Comparison of ENCODE assay signal across 8 cellular contexts in the genomic region with DNA sequence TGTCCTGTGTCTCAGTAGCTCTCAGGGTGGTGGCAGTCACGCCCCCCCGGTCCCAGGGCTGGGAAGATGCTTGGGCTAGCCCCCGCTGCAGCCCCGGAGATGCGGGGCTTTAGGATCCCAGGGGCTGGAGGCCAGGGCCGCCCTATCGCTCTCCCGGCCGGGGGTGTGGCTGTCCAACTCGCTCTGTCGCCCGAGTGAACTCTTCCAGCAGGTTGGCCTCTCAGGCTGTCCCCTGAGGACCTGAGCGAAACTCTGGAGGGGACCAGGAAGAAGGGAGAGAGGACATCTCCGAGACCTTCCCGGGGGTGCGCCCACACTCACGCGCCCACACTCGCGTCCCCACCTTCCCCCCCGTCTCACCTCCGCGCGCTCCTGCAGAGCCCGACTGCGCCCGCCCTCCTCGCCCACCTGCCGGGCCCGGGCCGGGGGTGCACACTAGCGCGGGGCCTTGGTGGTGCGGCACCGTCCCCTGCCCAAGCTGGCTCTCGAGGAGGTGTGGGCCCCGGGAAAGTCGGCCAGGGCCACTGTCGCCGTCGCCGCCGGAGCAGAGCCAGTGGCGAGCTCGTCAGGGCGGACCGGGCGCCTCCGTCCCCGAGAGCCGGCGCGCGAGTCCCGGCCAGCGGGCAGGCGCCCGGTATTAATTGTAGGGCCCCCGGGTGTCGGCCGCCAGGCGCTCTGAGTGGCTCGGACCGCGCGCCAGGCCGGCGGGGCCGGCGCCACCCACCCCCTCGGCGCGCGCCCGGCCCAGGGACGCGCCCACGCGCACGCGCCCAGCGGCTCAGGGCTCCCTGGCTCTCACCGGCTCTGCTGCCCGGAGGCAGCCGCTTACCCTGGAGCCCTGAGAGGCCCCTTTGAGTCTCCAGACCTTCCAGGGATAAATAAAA.
DNase-seq lines count a peak whose midpoint lies in the region; ATAC-seq and TF ChIP-seq lines count a peak whose summit lies in the region.

No MANE protein-coding gene starts in this region.

- no peak for TF ChIP-seq CTCF in Loucy (conservative IDR thresholded peaks at IDR 0.05; ENCODE audit: low read length)
- no peak for TF ChIP-seq CTCF in epithelial cell of proximal tubule (conservative IDR thresholded peaks at IDR 0.05; ENCODE audit: low read depth, low read length)
- no peak for TF ChIP-seq CTCF in mucosa of descending colon (IDR thresholded peaks at IDR 0.05)

- H3K27me3 ChIP-seq in Loucy (ENCODE audit: insufficient read depth, low read length, poor library complexity, severe bottlenecking) (no peaks in the 10 kb centered on the region), thymus (ENCODE audit: control insufficient read depth, insufficient read depth) (peaks cover 20% of the 10 kb centered on the region)

- peaks cover 27% of the 10 kb centered on the region for H3K79me2 ChIP-seq in Loucy (ENCODE audit: insufficient read depth, low read length)

- H3K4me2 ChIP-seq in Loucy (ENCODE audit: low read depth, low read length, poor library complexity, severe bottlenecking), result peak overlapping the region; percentile 87

- peaks cover 8% of the 10 kb centered on the region for H3K4me1 Mint-ChIP-seq in activated CD8-positive, alpha-beta memory T cell treated with anti-CD3 and anti-CD28 coated beads, Interleukin-2, amount 10 ng/mL, durations not matched to agents 7 days and 5 days

- under 1% methylated on average over 85 of the region's 85 CpGs for WGBS in thymus

- H3F3A ChIP-seq in Loucy (ENCODE audit: low read depth), result no peaks in the 10 kb centered on the region; the same call in 1 of the 2 replicates

- H3K27me3 Mint-ChIP-seq in activated CD8-positive, alpha-beta memory T cell treated with anti-CD3 and anti-CD28 coated beads, Interleukin-2, amount 10 ng/mL, durations not matched to agents 7 days and 5 days, result peaks cover 47% of the 10 kb centered on the region

- intact Hi-C loops in mucosa of descending colon (cut with DNase I, micrococcal nuclease), result loop anchor here (10.0 kb wide), 2 partner anchors 92 to 102 kb away; a partner anchor contains a TSS

- H3K4me3 ChIP-seq in Loucy (ENCODE audit: low read length, poor library complexity, severe bottlenecking), result peak overlapping the region; percentile 88
- H3K4me3 ChIP-seq in epithelial cell of proximal tubule (ENCODE audit: low read depth, low read length), result peak overlapping the region; percentile 85
- peak overlapping the region; percentile 67 for H3K4me3 ChIP-seq in mucosa of descending colon
- peak overlapping the region; percentile 92 for H3K4me3 ChIP-seq in thymus (ENCODE audit: low read length)

- no peaks in the 10 kb centered on the region for H4K20me1 ChIP-seq in Loucy (ENCODE audit: insufficient read depth, low read length, poor library complexity, severe bottlenecking)

- H2AFZ ChIP-seq in Loucy (ENCODE audit: low read length), result peak overlapping the region; percentile 95

- no peak for ATAC-seq in activated CD8-positive, alpha-beta memory T cell treated with anti-CD3 and anti-CD28 coated beads, Interleukin-2, amount 10 ng/mL, durations not matched to agents 7 days and 5 days
- ATAC-seq in mucosa of descending colon, result peak; percentile 66
- ATAC-seq in GM18519 (IDR thresholded peaks at IDR 0.05; ENCODE audit: low FRiP score, unreplicated experiment), result no peak
- ATAC-seq in HG03521 (IDR thresholded peaks at IDR 0.05; ENCODE audit: unreplicated experiment), result no peak

- DNase-seq in D341Med (ENCODE audit: low spot score) (peak; percentile 63), epithelial cell of proximal tubule (ENCODE audit: low read depth) (no peak), mucosa of descending colon (peak; percentile 63 to 80 (median 75))
- DNase-seq in activated CD8-positive, alpha-beta memory T cell treated with anti-CD3 and anti-CD28 coated beads, Interleukin-2, amount 10 ng/mL, durations not matched to agents 7 days and 5 days, result no peak

- peak overlapping the region; percentile 46 for H3K27ac ChIP-seq in thymus (ENCODE audit: low read depth)

- no peaks in the 10 kb centered on the region for H3K9me3 Mint-ChIP-seq in activated CD8-positive, alpha-beta memory T cell treated with anti-CD3 and anti-CD28 coated beads, Interleukin-2, amount 10 ng/mL, durations not matched to agents 7 days and 5 days (ENCODE audit: low read depth)

- no peak overlapping the region for H3K27ac Mint-ChIP-seq in activated CD8-positive, alpha-beta memory T cell treated with anti-CD3 and anti-CD28 coated beads, Interleukin-2, amount 10 ng/mL, durations not matched to agents 7 days and 5 days

- H3K36me3 Mint-ChIP-seq in activated CD8-positive, alpha-beta memory T cell treated with anti-CD3 and anti-CD28 coated beads, Interleukin-2, amount 10 ng/mL, durations not matched to agents 7 days and 5 days, result no peaks in the 10 kb centered on the region

- no peaks in the 10 kb centered on the region for H3K9me2 ChIP-seq in Loucy (replicated peaks; ENCODE audit: low read depth, low read length)

- peaks cover 31% of the 10 kb centered on the region for H3K4me1 ChIP-seq in Loucy (ENCODE audit: insufficient read depth, low read length, poor library complexity, severe bottlenecking)
- H3K4me1 ChIP-seq in mucosa of descending colon (ENCODE audit: low read depth), result peaks cover 8% of the 10 kb centered on the region
- peaks cover 17% of the 10 kb centered on the region for H3K4me1 ChIP-seq in thymus (ENCODE audit: control insufficient read depth, insufficient read depth, low read length)

- H3K9ac ChIP-seq in Loucy (ENCODE audit: low read depth, low read length, poor library complexity, severe bottlenecking), result peak overlapping the region; percentile 88

- H3K9me3 ChIP-seq in Loucy (ENCODE audit: insufficient read depth, low read depth, low read length), result no peaks in the 10 kb centered on the region
- no peaks in the 10 kb centered on the region for H3K9me3 ChIP-seq in mucosa of descending colon
- peaks cover 1% of the 10 kb centered on the region for H3K9me3 ChIP-seq in thymus (ENCODE audit: control insufficient read depth)

- CTCF ChIA-PET in activated CD8-positive, alpha-beta memory T cell treated with anti-CD3 and anti-CD28 coated beads, Interleukin-2, amount 10 ng/mL, durations not matched to agents 7 days and 5 days (lab: Charles Lee), result interaction anchor here (0.6 to 2.7 kb wide), 8 partner anchors 9 to 223 kb away, joined by 3 to 10 read pairs (median 4); no protein-coding TSS in a partner anchor

- H3K4me3 Mint-ChIP-seq in activated CD8-positive, alpha-beta memory T cell treated with anti-CD3 and anti-CD28 coated beads, Interleukin-2, amount 10 ng/mL, durations not matched to agents 7 days and 5 days, result peak overlapping the region; percentile 61

- H3K36me3 ChIP-seq in Loucy (ENCODE audit: insufficient read depth, low read length), result no peaks in the 10 kb centered on the region
- H3K36me3 ChIP-seq in mucosa of descending colon (ENCODE audit: low read depth), result no peaks in the 10 kb centered on the region
- H3K36me3 ChIP-seq in thymus (ENCODE audit: control insufficient read depth, insufficient read depth), result no peaks in the 10 kb centered on the region

Comparison
In these comparisons a context has a peak if more than half of its experiments do, and no peak if none do; other contexts are left out.
1. DNase-seq: peak in D341Med (single experiment) and mucosa of descending colon (3 of 3); none in activated CD8-positive, alpha-beta memory T cell treated with anti-CD3 and anti-CD28 coated beads, Interleukin-2, amount 10 ng/mL, durations not matched to agents 7 days and 5 days (single experiment) and epithelial cell of proximal tubule (single experiment).
2. Peak in every context shown above with its lines, with median percentiles within 50 percentile points of each other: H3K4me3 ChIP-seq.